Comparison of ENCODE assay signal across 8 cellular contexts in genomic region chr2:138501427-138502252, GRCh38. TPM values are rescaled to one million over a fixed set of nuclear protein-coding genes. Genes with fewer than 3 reads are reported as not detected.
DNase-seq lines count a peak whose midpoint lies in the region; FAIRE-seq and TF ChIP-seq lines count a peak whose summit lies in the region.

Gene SPOPL (plus strand): TSS chr2:138501770. CDS start chr2:138550217, 48,447 bp downstream.

- no peak for TF ChIP-seq CTCF in foreskin fibroblast (IDR thresholded peaks at IDR 0.05; ENCODE audit: low read depth, low read length)

- no peak for FAIRE-seq in H54 (lab: Jason Lieb, UNC)

- H3K27me3 ChIP-seq in neuron (ENCODE audit: insufficient read depth, low read length): no peaks in the 10 kb centered on the region
- H3K27me3 ChIP-seq in subcutaneous abdominal adipose tissue (ENCODE audit: control insufficient read depth in 5 of 5, insufficient read depth in 4 of 5, low read length in 5 of 5): no peaks in the 10 kb centered on the region

- peak within 1 kb of the TSS; percentile 93 for H3K27ac ChIP-seq in subcutaneous abdominal adipose tissue (ENCODE audit: low read depth, low read length)

- H3K36me3 ChIP-seq in neuron (ENCODE audit: insufficient read depth, low read length): no peaks in the 10 kb centered on the region
- H3K36me3 ChIP-seq in subcutaneous abdominal adipose tissue (ENCODE audit: control insufficient read depth in 5 of 5, insufficient read depth in 5 of 5, low read length in 5 of 5): no peaks in the 10 kb centered on the region

- no peaks in the 10 kb centered on the region for H3K9me3 ChIP-seq in neuron (ENCODE audit: low read length)
- no peaks in the 10 kb centered on the region for H3K9me3 ChIP-seq in subcutaneous abdominal adipose tissue (ENCODE audit: control insufficient read depth in 5 of 5, low read length in 5 of 5)

- peak within 1 kb of the TSS; percentile 96 for H2AFZ ChIP-seq in neuron (ENCODE audit: low read depth, low read length)

- peaks cover 16% of the 10 kb centered on the region for H3K4me1 ChIP-seq in neuron (ENCODE audit: insufficient read depth, low read length)
- peaks cover 0 to 49% (median 38%) of the 10 kb centered on the region in 5 donors for H3K4me1 ChIP-seq in subcutaneous abdominal adipose tissue (ENCODE audit: control insufficient read depth in 5 of 5, insufficient read depth in 5 of 5, low read length in 5 of 5)

- TF ChIP-seq POLR2A in H54 (IDR thresholded peaks at IDR 0.05; ENCODE audit: low read depth, low read length): peak; percentile 91

- peak within 1 kb of the TSS; percentile 78 to 96 (median 90) for H3K9ac ChIP-seq in subcutaneous abdominal adipose tissue (ENCODE audit: low read length in 5 of 5)

- peak; percentile 87 for DNase-seq in GDM1 (lab: John Stamatoyannopoulos, UW)
- peak; percentile 92 for DNase-seq in H54 (ENCODE audit: insufficient read length, low spot score)
- DNase-seq in M059J (ENCODE audit: low read depth): peak; percentile 88
- DNase-seq in SIG-M5 treated with dmso at 0.1 percent for 504 hours (lab: John Stamatoyannopoulos, UW; ENCODE audit: unreplicated experiment): peak; percentile 81
- DNase-seq in activated gamma-delta T cell treated with Interleukin-2 at 50 U/mL for 16 hours: peak; percentile 75
- peak; percentile 87 to 97 for DNase-seq in foreskin fibroblast

- H3K4me3 ChIP-seq in foreskin fibroblast (ENCODE audit: low read depth in 1 of 2, low read length in 2 of 2) (peak within 1 kb of the TSS; percentile 87 to 89), neuron (ENCODE audit: low read length) (peak within 1 kb of the TSS; percentile 97), subcutaneous abdominal adipose tissue (ENCODE audit: low read depth in 1 of 5, low read length in 5 of 5) (peak within 1 kb of the TSS; percentile 87 to 94 (median 89))

RNA-seq across cellular contexts. Expression of gene SPOPL, which starts in this region (rescaled TPM):
- total RNA-seq in M059J (2014; rRNA removed; shearing (Covaris generic)): 17.2 and 19.5 TPM in 2 replicates

Comparison
In these comparisons a context has a peak if more than half of its experiments do, and no peak if none do; other contexts are left out.
1. Peak in every context shown above with its lines: DNase-seq, H3K4me3 ChIP-seq and H3K27ac ChIP-seq.